In the genomic region with DNA sequence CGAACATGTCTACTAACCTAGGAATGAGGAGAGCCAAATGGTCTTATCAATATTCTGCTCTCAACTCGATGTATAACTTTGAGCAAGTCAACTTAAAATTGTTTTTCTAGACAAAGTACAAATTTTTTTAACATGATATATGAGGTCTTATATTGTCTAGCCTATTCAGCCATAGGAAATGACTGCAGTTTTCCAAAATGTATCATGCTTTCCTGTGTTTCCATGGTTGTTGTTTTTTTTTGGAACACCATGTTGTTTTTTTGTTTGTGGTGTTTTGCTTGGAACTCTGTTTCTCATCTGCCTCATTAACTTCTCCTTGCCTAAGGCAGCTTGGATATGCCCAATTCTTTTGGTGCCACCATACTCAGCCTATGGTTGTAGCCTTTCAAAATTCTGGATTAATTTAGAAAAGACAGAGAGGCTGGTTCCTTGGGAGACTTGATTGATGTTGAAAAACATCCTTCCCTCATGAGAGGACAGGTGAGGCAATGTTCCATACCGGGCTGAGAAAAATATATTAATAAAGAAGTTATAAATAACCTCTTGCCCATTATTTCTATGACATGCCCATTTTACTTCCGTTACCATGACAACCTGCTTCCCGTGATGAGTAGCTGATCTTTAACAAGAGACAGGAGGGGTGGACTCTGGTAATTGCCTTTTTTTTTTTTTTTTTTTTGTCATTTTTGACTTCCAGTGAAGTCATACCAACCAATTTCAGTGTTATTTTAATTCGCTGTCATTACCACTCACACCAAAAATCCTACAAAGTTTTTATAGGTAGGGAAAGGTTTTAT, we compare ENCODE assay signal across 33 cellular contexts.
"Had no signal": no experiment of that assay in that cellular context is flagged by ENCODE, and none has a peak within 500 bp of the region (broad histone marks: within the 10 kb centered on the region; RNA-seq: fewer than 3 reads in every experiment).

No MANE protein-coding gene starts in this region.

- H3K9me3 ChIP-seq: adrenal gland had no signal

- H3K4me1 ChIP-seq: adrenal gland had no signal

- H3K36me3 ChIP-seq: adrenal gland, cardiac muscle cell had no signal

- DNase-seq: activated B cell treated with CpG ODN at 0.5 μM for 24 hours; activated CD4-positive, alpha-beta memory T cell treated with anti-CD3 and anti-CD28 coated beads for 36 hours; activated CD4-positive, alpha-beta T cell treated with anti-CD3 and anti-CD28 coated beads for 4 hours; activated CD4-positive, alpha-beta T cell treated with anti-CD3 and anti-CD28 coated beads, Interleukin-2, amount 10 ng/mL, durations not matched to agents 24 days and 14 days; activated CD4-positive, alpha-beta T cell treated with anti-CD3 and anti-CD28 coated beads, Interleukin-2, amount 50 U/mL, for 1 hour; activated CD4-positive, alpha-beta T cell treated with anti-CD3 and anti-CD28 coated beads, Interleukin-2, amount 50 U/mL, for 4 hours; activated CD4-positive, CD25-positive, alpha-beta regulatory T cell treated with anti-CD3 and anti-CD28 coated beads, Interleukin-2, amount 50 U/mL, for 72 hours; activated CD8-positive, alpha-beta memory T cell treated with anti-CD3 and anti-CD28 coated beads, Interleukin-2, amount 50 U/mL, for 4 hours; activated CD8-positive, alpha-beta T cell treated with anti-CD3 and anti-CD28 coated beads for 36 hours; activated effector memory CD4-positive, alpha-beta T cell treated with anti-CD3 and anti-CD28 coated beads, Interleukin-2, amount 50 U/mL, for 16 hours; activated gamma-delta T cell treated with Interleukin-2 at 50 U/mL for 16 hours; activated naive CD4-positive, alpha-beta T cell; activated naive CD4-positive, alpha-beta T cell treated with anti-CD3 and anti-CD28 coated beads for 36 hours; activated naive CD4-positive, alpha-beta T cell treated with anti-CD3 and anti-CD28 coated beads, Interleukin-2, amount 50 U/mL, for 16 hours; activated naive CD8-positive, alpha-beta T cell treated with anti-CD3 and anti-CD28 coated beads for 36 hours; activated T-cell treated with anti-CD3 and anti-CD28 coated beads for 4 hours; activated T-cell treated with anti-CD3 and anti-CD28 coated beads, Interleukin-2, amount 50 U/mL, for 1 hour; activated T-cell treated with anti-CD3 and anti-CD28 coated beads, Interleukin-2, amount 50 U/mL, for 4 hours; activated T-cell treated with anti-CD3 and anti-CD28 coated beads, Interleukin-2, amount 50 U/mL, for 72 hours; adrenal gland; amniotic stem cell; aorta; caudate nucleus; cerebellar nuclear complex; T-helper 2 cell; T-helper 9 cell had no signal

- FAIRE-seq: astrocyte, bronchial epithelial cell, TTC549 had no signal

- H3K27ac ChIP-seq: adrenal gland, cardiac muscle cell, VCaP had no signal

- H3K4me3 ChIP-seq: adrenal gland, cardiac muscle cell had no signal

- ATAC-seq: activated CD8-positive, alpha-beta T cell treated with anti-CD3 and anti-CD28 coated beads for 36 hours; activated naive CD4-positive, alpha-beta T cell treated with anti-CD3 and anti-CD28 coated beads, Interleukin-2, amount 50 U/mL, for 72 hours; activated T-cell treated with anti-CD3 and anti-CD28 coated beads, Interleukin-2, amount 50 U/mL, for 4 hours; activated T-cell treated with anti-CD3 and anti-CD28 coated beads, Interleukin-2, amount 50 U/mL, for 72 hours; activated T-helper 17 cell treated with anti-CD3 and anti-CD28 coated beads, Interleukin-2, amount 50 U/mL, for 72 hours had no signal

- H3K27me3 ChIP-seq: adrenal gland, cardiac muscle cell had no signal
